Comparison of ENCODE assay signal across 12 cellular contexts in the genomic region with DNA sequence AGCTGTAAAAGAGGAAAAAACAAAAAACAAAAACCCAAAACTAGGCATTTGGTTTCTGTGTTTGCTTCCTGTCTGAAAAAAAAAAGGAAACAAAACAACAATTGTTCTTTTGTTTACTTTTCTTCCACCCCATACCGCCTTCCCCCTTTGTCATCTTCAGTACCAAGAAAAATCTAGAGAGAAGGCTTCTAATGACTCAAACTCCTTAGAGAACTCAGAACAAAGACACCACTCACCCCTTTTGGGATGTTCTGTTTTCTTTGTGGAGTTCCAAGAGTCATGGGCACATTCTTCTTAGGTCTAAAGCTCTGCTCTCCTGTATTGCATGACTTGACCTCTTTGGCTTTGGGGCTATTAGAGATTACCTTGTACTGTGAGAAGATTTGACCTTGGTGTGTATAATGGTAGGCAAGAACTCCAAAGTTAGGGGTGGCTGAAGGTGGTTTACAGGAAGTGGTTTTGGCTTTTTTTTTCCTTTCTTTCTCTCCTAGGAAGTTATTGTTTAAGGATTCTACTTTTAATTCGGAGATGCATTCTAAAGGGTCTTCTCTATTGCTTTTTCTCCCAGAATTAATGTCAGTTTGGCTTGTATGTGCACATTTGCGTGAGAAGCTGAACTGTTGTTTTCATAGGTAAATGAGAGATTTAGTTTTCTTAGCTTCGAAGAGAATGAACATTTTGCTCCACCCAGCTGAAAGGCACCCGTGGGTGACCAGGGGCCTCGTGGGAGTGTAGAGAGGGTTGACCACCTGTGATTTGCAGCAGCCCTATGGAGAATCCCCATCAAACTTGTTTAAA. TPM values are rescaled to one million over a fixed set of nuclear protein-coding genes. Genes with fewer than 3 reads are reported as not detected.
A peak's percentile ranks its signal among the peaks of the same experiment; 100 is the strongest.
DNase-seq lines count a peak whose midpoint lies in the region; ATAC-seq, FAIRE-seq and TF ChIP-seq lines count a peak whose summit lies in the region.
"Had no signal": no experiment of that assay in that cellular context is flagged by ENCODE, and none has a peak within 500 bp of the region (broad histone marks: within the 10 kb centered on the region; RNA-seq: fewer than 3 reads in every experiment).

No MANE protein-coding gene starts in this region.

- TF ChIP-seq EP300 in GM12878 (IDR thresholded peaks at IDR 0.05; ENCODE audit: borderline replicate concordance in 1 of 2, control insufficient read depth in 1 of 2, low read depth in 2 of 2, low read length in 2 of 2), result no peak

- H2AFZ ChIP-seq in GM12878 (ENCODE audit: control insufficient read depth, low read depth, low read length), result peak overlapping the region; percentile 64

- peak overlapping the region; percentile 78 for H3K27ac ChIP-seq in GM12878 (ENCODE audit: control insufficient read depth, insufficient read depth)
- H3K27ac ChIP-seq in psoas muscle, result no peak overlapping the region
- H3K27ac ChIP-seq in pancreas, result no peak overlapping the region
- H3K27ac ChIP-seq: transverse colon had no signal

- no peak for TF ChIP-seq POLR2A in GM12878 (IDR thresholded peaks at IDR 0.05; ENCODE audit: low read depth, low read length)

- H3K4me3 ChIP-seq in GM12878 (peak overlapping the region; percentile 49), psoas muscle (no peak overlapping the region), pancreas (no peak overlapping the region)
- H3K4me3 ChIP-seq: transverse colon had no signal

- H4K20me1 ChIP-seq in GM12878 (ENCODE audit: control insufficient read depth, insufficient read depth), result no peaks in the 10 kb centered on the region

- peak overlapping the region; percentile 16; the same call in 1 of the 2 replicates for H3K9ac ChIP-seq in GM12878 (ENCODE audit: control insufficient read depth, insufficient read depth, low read length)

- peaks cover 18% of the 10 kb centered on the region for H3K4me1 ChIP-seq in GM12878 (ENCODE audit: control insufficient read depth, insufficient read depth, low read length)
- no peaks in the 10 kb centered on the region for H3K4me1 ChIP-seq in psoas muscle
- no peaks in the 10 kb centered on the region for H3K4me1 ChIP-seq in pancreas
- H3K4me1 ChIP-seq: transverse colon had no signal

- H3K27me3 ChIP-seq in GM12878 (replicated peaks in 1 of 2; ENCODE audit: control insufficient read depth in 2 of 2, insufficient read depth in 2 of 2, low read length in 1 of 2) (no peaks in the 10 kb centered on the region), psoas muscle (ENCODE audit: insufficient read depth in 3 of 3, low read length in 2 of 3) (no peaks in the 10 kb centered on the region), pancreas (no peaks in the 10 kb centered on the region)
- H3K27me3 ChIP-seq: transverse colon had no signal

- intact Hi-C loops in GM12878 (cut with micrococcal nuclease; ENCODE audit: unreplicated experiment) (no loop called here), psoas muscle (cut with DNase I) (no loop called here), pancreas (cut with DNase I) (no loop called here)

- ATAC-seq in GM18517 (IDR thresholded peaks at IDR 0.05; ENCODE audit: unreplicated experiment) (peak; percentile 33), GM21528 (IDR thresholded peaks at IDR 0.05; ENCODE audit: low FRiP score, unreplicated experiment) (peak; percentile 52), HG03097 (IDR thresholded peaks at IDR 0.05; ENCODE audit: low FRiP score, unreplicated experiment) (peak; percentile 24), GM12878 (peak; percentile 60), psoas muscle (no peak), pancreas (no peak)
- ATAC-seq: CD8-positive, alpha-beta T cell had no signal

- CTCF ChIA-PET in GM12878 (lab: Yijun Ruan, JAX), result interaction anchor here (0.6 to 2.6 kb wide), 7 partner anchors 14 to 1832 kb away, joined by 3 to 7 read pairs (median 5); a partner anchor contains a TSS

- no TSS peak for BruUV-seq in GM12878 (replicated peaks; lab: Mats Ljungman, UMichigan)

- in situ Hi-C loops in GM12878 (cut with MboI), result no loop called here

- peak overlapping the region; percentile 91 for H3K4me2 ChIP-seq in GM12878 (ENCODE audit: control insufficient read depth, insufficient read depth)

- POLR2A ChIA-PET in GM12878 (lab: Charles Lee), result no interaction called here

- no peak for TF ChIP-seq RAD21 in GM12878 (IDR thresholded peaks at IDR 0.05; ENCODE audit: insufficient read depth, low read depth, low read length)

- TF ChIP-seq CTCF in GM12878 (IDR thresholded peaks at IDR 0.05 in 2 of 3, conservative IDR thresholded peaks at IDR 0.05 in 1 of 3; ENCODE audit: control insufficient read depth in 2 of 3, extremely low read depth in 1 of 3, insufficient read depth in 1 of 3, low read depth in 3 of 3, low read length in 3 of 3), result no peak
- TF ChIP-seq CTCF in psoas muscle (IDR thresholded peaks at IDR 0.05), result no peak
- no peak for TF ChIP-seq CTCF in pancreas (IDR thresholded peaks at IDR 0.05)

- RAD21 ChIA-PET in GM12878 (lab: Charles Lee; ENCODE audit: unreplicated experiment), result interaction anchor here (1.2 to 1.6 kb wide), 5 partner anchors 23 to 360 kb away, joined by 3 to 5 read pairs (median 4); a partner anchor contains a TSS

- FAIRE-seq in GM12878 (lab: Jason Lieb, UNC), result peak; percentile 13
- FAIRE-seq in pancreas (lab: Jason Lieb, UNC), result no peak
- FAIRE-seq: astrocyte, islet of Langerhans had no signal

- H3K9me3 ChIP-seq in GM12878 (replicated peaks; ENCODE audit: control insufficient read depth, insufficient read depth, low read length) (no peaks in the 10 kb centered on the region), psoas muscle (peaks cover 4% of the 10 kb centered on the region), pancreas (no peaks in the 10 kb centered on the region)

- no peaks in the 10 kb centered on the region for H3K36me3 ChIP-seq in GM12878 (ENCODE audit: control insufficient read depth in 2 of 2, insufficient read depth in 2 of 2, low read length in 1 of 2)
- H3K36me3 ChIP-seq in psoas muscle (ENCODE audit: insufficient read depth in 1 of 2, low read depth in 1 of 2), result no peaks in the 10 kb centered on the region
- no peaks in the 10 kb centered on the region for H3K36me3 ChIP-seq in pancreas
- H3K36me3 ChIP-seq: transverse colon had no signal

- DNase-seq in GM12878 (ENCODE audit: low read depth, low spot score) (peak; percentile 12), psoas muscle (no peak), GF-D8 (lab: John Stamatoyannopoulos, UW) (no peak), superior temporal gyrus (ENCODE audit: extremely low spot score) (no peak), pancreas (no peak)
- DNase-seq: CD8-positive, alpha-beta T cell had no signal

- 13% methylated on average over 6 of the region's 6 CpGs for WGBS in GM12878 (ENCODE audit: insufficient coverage, insufficient replicate concordance, low lambda C conversion rate, missing lambda C conversion rate)
- WGBS in psoas muscle, 3 donors, result 82% methylated on average over 6 of the region's 6 CpGs
- WGBS in pancreas, 2 donors, result 63 to 68% methylated on average over 6 of the region's 6 CpGs

- SMC1A ChIA-PET in GM12878 (lab: Charles Lee; ENCODE audit: uncharacterized antibody, unreplicated experiment), result interaction anchor here (0.8 to 3.0 kb wide), 8 partner anchors 14 to 502 kb away, joined by 3 to 13 read pairs (median 4); no protein-coding TSS in a partner anchor

- H3K79me2 ChIP-seq in GM12878 (ENCODE audit: control insufficient read depth, insufficient read depth, low read length), result no peaks in the 10 kb centered on the region

TF ChIP-seq in GM12878, 131 proteins besides CTCF, POLR2A, EP300 and RAD21 (continues in another document):
- TF ChIP-seq STAT3 (IDR thresholded peaks at IDR 0.05; ENCODE audit: low read depth, low read length) (no peak), NBN (IDR thresholded peaks at IDR 0.05) (no peak)

RNA-seq across cellular contexts. Expression of a gene that starts 39.5 kb away (rescaled TPM):
- total RNA-seq in GM12878 (2013; cell fraction: nucleolus; rRNA removed), result 85.2 and 93.8 TPM in 2 replicates
- total RNA-seq in GM12878 (2014; rRNA removed), result 4.1 and 5.4 TPM in 2 replicates
- total RNA-seq in GM12878 (2014; rRNA removed; fragmentation: Illumina TruSeq; extraction: Trizol), result 5.5 and 6.1 TPM in 2 replicates
- total RNA-seq in GM12878 (2021), result 4.2 and 4.8 TPM in 2 replicates
- polyA plus RNA-seq in GM12878 (2011; ENCODE audit: low read depth), result 0.58 TPM
- polyA plus RNA-seq in GM12878 (2011; rRNA removed), result 0.63 and 0.72 TPM in 2 replicates
- polyA plus RNA-seq in GM12878 (2011; cell fraction: cytosol; rRNA removed), result 0.17 and 0.30 TPM in 2 replicates
- 2.3 and 2.7 TPM in 2 replicates for polyA plus RNA-seq in GM12878 (2011; cell fraction: nucleus; rRNA removed)
- polyA plus RNA-seq in GM12878 (2012), result 1.4 and 1.6 TPM in 2 replicates
- polyA plus RNA-seq in GM12878 (2014; fragmentation: Illumina TruSeq; extraction: Trizol), result 0.40 and 1.0 TPM in 2 replicates
- polyA plus RNA-seq in GM12878 (2014; fragmentation: Nextera tagmentation; extraction: Ambion mirVana), result 1 to 10 TPM in 1 of 2 experiments, under 1 TPM in 1; 0.20 to 1.2 TPM
- 0.34 and 0.38 TPM in 2 replicates for polyA plus RNA-seq in GM12878 (2014; rRNA removed)
- polyA plus RNA-seq in GM12878 (2016; fragmentation: Nextera tagmentation; extraction: Ambion mirVana), result 1 to 10 TPM; 3.1 to 5.1 TPM
- 10.5 and 12.6 TPM in 2 replicates for polyA minus RNA-seq in GM12878 (2011; rRNA and poly(A)+ RNA removed)
- polyA minus RNA-seq in GM12878 (2011; cell fraction: cytosol; rRNA and poly(A)+ RNA removed), result 0.73 and 2.1 TPM in 2 replicates
- polyA minus RNA-seq in GM12878 (2011; cell fraction: nucleus; rRNA and poly(A)+ RNA removed), result 14.6 and 25.3 TPM in 2 replicates
- 10 to 100 TPM; 41.7 to 74.9 (median 57.4) TPM for total RNA-seq in psoas muscle
- 1 to 10 TPM in 1 of 3 donors, under 1 TPM in 2; 0.40 to 3.4 (median 0.66) TPM for polyA plus RNA-seq in psoas muscle
- 10 to 100 TPM; 34.7 to 81.5 (median 47.0) TPM for total RNA-seq in pancreas
- 10 to 100 TPM in 1 of 2 donors, 1 to 10 TPM in 1; 1.3 to 16.0 TPM for polyA plus RNA-seq in pancreas

Comparison
In these comparisons a context has a peak if more than half of its experiments do, and no peak if none do; other contexts are left out.
1. ATAC-seq: peak in GM18517 (single experiment), GM21528 (single experiment), HG03097 (single experiment) and GM12878 (single experiment); none in psoas muscle (0 of 4) and pancreas (0 of 4).